ENCODE assay signal across 17 cellular contexts in the genomic region with DNA sequence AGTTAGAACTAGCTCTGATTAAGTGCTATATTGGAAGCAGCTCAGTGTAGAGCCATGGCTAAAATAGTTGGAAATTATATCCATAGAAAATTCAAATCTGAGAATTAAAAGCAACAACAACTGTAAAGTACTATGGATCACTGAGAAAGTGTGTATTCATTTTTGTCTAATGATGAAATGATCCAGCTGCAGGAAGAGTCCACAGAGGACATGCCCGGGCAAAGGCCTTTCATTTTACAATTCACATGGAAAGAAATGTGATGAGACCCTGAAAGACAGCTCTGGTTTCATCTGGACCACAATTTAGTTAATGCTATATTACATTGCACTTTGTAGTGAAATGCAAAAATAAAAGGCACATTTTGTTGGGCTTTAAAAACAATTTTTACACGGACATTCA.
DNase-seq lines count a peak whose midpoint lies in the region; TF ChIP-seq lines count a peak whose summit lies in the region.
"Had no signal": no experiment of that assay in that cellular context is flagged by ENCODE, and none has a peak within 500 bp of the region (broad histone marks: within the 10 kb centered on the region; RNA-seq: fewer than 3 reads in every experiment).

No MANE protein-coding gene starts in this region.

- H3K4me1 ChIP-seq in SJSA1 (replicated peaks), result peaks cover 29% of the 10 kb centered on the region
- H3K4me1 ChIP-seq in thyroid gland, result no peaks in the 10 kb centered on the region
- H3K4me1 ChIP-seq: left lung, pancreas had no signal

- no peak for TF ChIP-seq POLR2A in thyroid gland (IDR thresholded peaks at IDR 0.05)

- H3K9me3 ChIP-seq in SJSA1 (replicated peaks) (no peaks in the 10 kb centered on the region), thyroid gland (no peaks in the 10 kb centered on the region)
- H3K9me3 ChIP-seq: left lung, pancreas had no signal

- no peaks in the 10 kb centered on the region for H3K27me3 ChIP-seq in SJSA1 (replicated peaks)
- no peaks in the 10 kb centered on the region for H3K27me3 ChIP-seq in thyroid gland
- H3K27me3 ChIP-seq: left lung, pancreas had no signal

- 86 to 96% methylated on average over 2 of the region's 2 CpGs for WGBS in thyroid gland, 2 donors

- DNase-seq in GM04503 (ENCODE audit: low read depth) (peak; percentile 34), SJSA1 (ENCODE audit: low read depth in 1 of 2, low spot score in 2 of 2) (peak in 1 of 2 experiments; percentile 55), fibroblast of pulmonary artery (ENCODE audit: low read depth) (peak; percentile 41), skeletal muscle cell (ENCODE audit: low read depth) (peak; percentile 55), KG1 (lab: John Stamatoyannopoulos, UW) (no peak), thyroid gland (no peak), CD1c-positive myeloid dendritic cell (ENCODE audit: extremely low spot score) (no peak)
- DNase-seq in activated CD4-positive, alpha-beta T cell treated with anti-CD3 and anti-CD28 coated beads, Interleukin-2, amount 50 U/mL, for 1 hour, result no peak
- DNase-seq: cortex of kidney; glutamatergic neuron; left lung; NCI-H2171; pancreas; PC-9; stimulated activated CD4-positive, alpha-beta T cell treated with anti-CD3 and anti-CD28 coated beads, Interleukin-2, amount 100 ng/mL, for 24 hours; stimulated activated naive CD4-positive, alpha-beta T cell; T-helper 9 cell had no signal

- peak overlapping the region; percentile 46 for H3K27ac ChIP-seq in SJSA1
- H3K27ac ChIP-seq in thyroid gland, result no peak overlapping the region
- H3K27ac ChIP-seq: left lung, pancreas, PC-9 had no signal

- no peak overlapping the region for H3K4me3 ChIP-seq in SJSA1
- H3K4me3 ChIP-seq in fibroblast of pulmonary artery (replicated peaks; ENCODE audit: low read depth, low read length), result no peak overlapping the region
- H3K4me3 ChIP-seq in skeletal muscle cell (ENCODE audit: low read depth, low read length), result no peak overlapping the region
- no peak overlapping the region for H3K4me3 ChIP-seq in thyroid gland (replicated peaks in 1 of 3)
- H3K4me3 ChIP-seq: left lung, pancreas, PC-9 had no signal

- TF ChIP-seq CTCF in fibroblast of pulmonary artery (IDR thresholded peaks at IDR 0.05; ENCODE audit: low read length, missing control alignments) (no peak), thyroid gland (IDR thresholded peaks at IDR 0.05) (no peak)

- H3K36me3 ChIP-seq in SJSA1 (no peaks in the 10 kb centered on the region), thyroid gland (no peaks in the 10 kb centered on the region)
- H3K36me3 ChIP-seq: left lung, pancreas had no signal

- intact Hi-C loops in thyroid gland (cut with DNase I), result no loop called here

Comparison
In these comparisons a context has a peak if more than half of its experiments do, and no peak if none do; other contexts are left out.
1. DNase-seq: peak in GM04503 (single experiment), fibroblast of pulmonary artery (single experiment) and skeletal muscle cell (single experiment); none in KG1 (single experiment), activated CD4-positive, alpha-beta T cell treated with anti-CD3 and anti-CD28 coated beads, Interleukin-2, amount 50 U/mL, for 1 hour (single experiment), thyroid gland (0 of 2) and CD1c-positive myeloid dendritic cell (single experiment).